ENCODE assay signal across 1 cellular context in the genomic region with DNA sequence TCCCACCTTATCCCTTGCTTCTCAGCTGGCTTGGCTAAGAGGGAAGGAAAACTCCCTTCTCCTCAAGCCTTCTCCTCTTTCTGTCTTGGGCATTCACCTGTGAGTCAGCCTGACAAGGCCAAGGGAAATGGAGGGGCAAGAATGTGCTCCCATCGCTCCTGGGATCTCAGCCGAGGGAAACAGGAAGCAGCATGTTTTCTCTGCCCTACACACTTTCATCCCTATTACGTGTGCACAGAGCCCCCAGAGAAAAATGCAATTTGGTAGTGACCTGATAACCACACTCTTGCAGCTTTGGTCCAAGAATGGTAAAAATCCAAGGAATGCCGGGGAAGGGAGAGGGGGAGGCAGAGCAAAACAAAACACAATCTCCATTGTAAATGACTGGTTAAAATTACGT.
TF ChIP-seq lines count a peak whose summit lies in the region.

No MANE protein-coding gene starts in this region.

TF ChIP-seq in HepG2, 621 proteins besides CTCF, POLR2A, EP300 and RAD21 (continued from another document and continues in another):
- TF ChIP-seq DDIT3 (CRISPR knock-in tag; IDR thresholded peaks at IDR 0.05) (no peak), SOX13 (IDR thresholded peaks at IDR 0.05) (no peak), SOX13 (CRISPR knock-in tag; conservative IDR thresholded peaks at IDR 0.05 in 1 of 2, IDR thresholded peaks at IDR 0.05 in 1 of 2) (peak in 1 of 2 experiments; percentile 72; a peak in 2 of 4 replicates), ZFP90 (CRISPR knock-in tag; IDR thresholded peaks at IDR 0.05; ENCODE audit: borderline replicate concordance) (no peak), CENPX (CRISPR knock-in tag; IDR thresholded peaks at IDR 0.05) (no peak), ZNF256 (CRISPR knock-in tag; conservative IDR thresholded peaks at IDR 0.05) (no peak), ZBED4 (CRISPR knock-in tag; IDR thresholded peaks at IDR 0.05; ENCODE audit: borderline replicate concordance) (no peak), KAT8 (CRISPR knock-in tag; IDR thresholded peaks at IDR 0.05) (no peak), SRSF9 (IDR thresholded peaks at IDR 0.05; ENCODE audit: borderline replicate concordance, insufficient read depth, low read depth, low read length, poor library complexity, severe bottlenecking) (no peak), ZNF282 (IDR thresholded peaks at IDR 0.05; ENCODE audit: partially characterized antibody) (no peak), ZNF615 (CRISPR knock-in tag; IDR thresholded peaks at IDR 0.05; ENCODE audit: borderline replicate concordance) (no peak), ZNF614 (CRISPR knock-in tag; IDR thresholded peaks at IDR 0.05; ENCODE audit: borderline replicate concordance) (no peak), ZSCAN22 (CRISPR knock-in tag; IDR thresholded peaks at IDR 0.05) (no peak), ZNF335 (CRISPR knock-in tag; IDR thresholded peaks at IDR 0.05) (no peak), SOX6 (IDR thresholded peaks at IDR 0.05) (no peak), SOX6 (CRISPR knock-in tag; IDR thresholded peaks at IDR 0.05) (peak; percentile 62; the same call in 1 of the 2 replicates), ZSCAN12 (CRISPR knock-in tag; IDR thresholded peaks at IDR 0.05) (no peak), ZEB1 (IDR thresholded peaks at IDR 0.05; ENCODE audit: insufficient replicate concordance, low read depth) (no peak), MYNN (CRISPR knock-in tag; IDR thresholded peaks at IDR 0.05; ENCODE audit: low read depth) (no peak), HES4 (CRISPR knock-in tag; IDR thresholded peaks at IDR 0.05; ENCODE audit: borderline replicate concordance) (no peak), POLR2G (IDR thresholded peaks at IDR 0.05; ENCODE audit: low read depth, low read length) (no peak), RARA (CRISPR knock-in tag; IDR thresholded peaks at IDR 0.05) (peak; percentile 14; the same call in 1 of the 2 replicates), ESRRA (CRISPR knock-in tag; IDR thresholded peaks at IDR 0.05; ENCODE audit: low read depth) (no peak), ZNF75D (CRISPR knock-in tag; IDR thresholded peaks at IDR 0.05; ENCODE audit: borderline replicate concordance) (no peak), NR1H2 (CRISPR knock-in tag; IDR thresholded peaks at IDR 0.05; ENCODE audit: borderline replicate concordance, low read depth) (no peak), ZNF337 (CRISPR knock-in tag; IDR thresholded peaks at IDR 0.05; ENCODE audit: borderline replicate concordance, low read depth) (no peak), ZNF674 (CRISPR knock-in tag; IDR thresholded peaks at IDR 0.05; ENCODE audit: low read depth) (no peak), ZNF33A (CRISPR knock-in tag; IDR thresholded peaks at IDR 0.05; ENCODE audit: borderline replicate concordance) (no peak), ZNF761 (CRISPR knock-in tag; conservative IDR thresholded peaks at IDR 0.05) (no peak), FOXA1 (IDR thresholded peaks at IDR 0.05) (no peak), FOXA1 (CRISPR knock-in tag; IDR thresholded peaks at IDR 0.05) (peak; percentile 17; the same call in 1 of the 2 replicates), PCBP2 (optimal IDR thresholded peaks at IDR 0.05; ENCODE audit: low read depth, low read length, poor library complexity, severe bottlenecking) (no peak), KDM5A (IDR thresholded peaks at IDR 0.05; ENCODE audit: borderline replicate concordance, low read length) (no peak), FOXP4 (CRISPR knock-in tag; IDR thresholded peaks at IDR 0.05) (peak; percentile 56), SP5 (CRISPR knock-in tag; IDR thresholded peaks at IDR 0.05; ENCODE audit: borderline replicate concordance, low read depth) (no peak), LCORL (IDR thresholded peaks at IDR 0.05) (no peak), LCORL (CRISPR knock-in tag; IDR thresholded peaks at IDR 0.05) (no peak), HNRNPH1 (optimal IDR thresholded peaks at IDR 0.05; ENCODE audit: low read depth, low read length) (no peak), ZNF432 (CRISPR knock-in tag; IDR thresholded peaks at IDR 0.05; ENCODE audit: borderline replicate concordance) (no peak), ELF3 (CRISPR knock-in tag; IDR thresholded peaks at IDR 0.05) (peak; percentile 35; the same call in 1 of the 2 replicates), ZKSCAN1 (IDR thresholded peaks at IDR 0.05; ENCODE audit: low read length) (no peak), ZNF296 (CRISPR knock-in tag; conservative IDR thresholded peaks at IDR 0.05) (no peak), GATAD2A (CRISPR knock-in tag; IDR thresholded peaks at IDR 0.05) (0 out of 2 replicates have a peak, but pooled peaks have one; percentile 19), ZFP36L1 (CRISPR knock-in tag; IDR thresholded peaks at IDR 0.05) (no peak), ZBTB10 (CRISPR knock-in tag; IDR thresholded peaks at IDR 0.05; ENCODE audit: borderline replicate concordance) (no peak)
- TF ChIP-seq, protein P1, sequence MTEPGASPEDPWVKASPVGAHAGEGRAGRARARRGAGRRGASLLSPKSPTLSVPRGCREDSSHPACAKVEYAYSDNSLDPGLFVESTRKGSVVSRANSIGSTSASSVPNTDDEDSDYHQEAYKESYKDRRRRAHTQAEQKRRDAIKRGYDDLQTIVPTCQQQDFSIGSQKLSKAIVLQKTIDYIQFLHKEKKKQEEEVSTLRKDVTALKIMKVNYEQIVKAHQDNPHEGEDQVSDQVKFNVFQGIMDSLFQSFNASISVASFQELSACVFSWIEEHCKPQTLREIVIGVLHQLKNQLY (CRISPR knock-in tag; IDR thresholded peaks at IDR 0.05), result no peak
- TF ChIP-seq, protein P2, sequence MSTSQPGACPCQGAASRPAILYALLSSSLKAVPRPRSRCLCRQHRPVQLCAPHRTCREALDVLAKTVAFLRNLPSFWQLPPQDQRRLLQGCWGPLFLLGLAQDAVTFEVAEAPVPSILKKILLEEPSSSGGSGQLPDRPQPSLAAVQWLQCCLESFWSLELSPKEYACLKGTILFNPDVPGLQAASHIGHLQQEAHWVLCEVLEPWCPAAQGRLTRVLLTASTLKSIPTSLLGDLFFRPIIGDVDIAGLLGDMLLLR (CRISPR knock-in tag; IDR thresholded peaks at IDR 0.05), result no peak
- TF ChIP-seq, protein P3, sequence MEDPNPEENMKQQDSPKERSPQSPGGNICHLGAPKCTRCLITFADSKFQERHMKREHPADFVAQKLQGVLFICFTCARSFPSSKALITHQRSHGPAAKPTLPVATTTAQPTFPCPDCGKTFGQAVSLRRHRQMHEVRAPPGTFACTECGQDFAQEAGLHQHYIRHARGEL (CRISPR knock-in tag; IDR thresholded peaks at IDR 0.05), result no peak
- TF ChIP-seq, protein P4, sequence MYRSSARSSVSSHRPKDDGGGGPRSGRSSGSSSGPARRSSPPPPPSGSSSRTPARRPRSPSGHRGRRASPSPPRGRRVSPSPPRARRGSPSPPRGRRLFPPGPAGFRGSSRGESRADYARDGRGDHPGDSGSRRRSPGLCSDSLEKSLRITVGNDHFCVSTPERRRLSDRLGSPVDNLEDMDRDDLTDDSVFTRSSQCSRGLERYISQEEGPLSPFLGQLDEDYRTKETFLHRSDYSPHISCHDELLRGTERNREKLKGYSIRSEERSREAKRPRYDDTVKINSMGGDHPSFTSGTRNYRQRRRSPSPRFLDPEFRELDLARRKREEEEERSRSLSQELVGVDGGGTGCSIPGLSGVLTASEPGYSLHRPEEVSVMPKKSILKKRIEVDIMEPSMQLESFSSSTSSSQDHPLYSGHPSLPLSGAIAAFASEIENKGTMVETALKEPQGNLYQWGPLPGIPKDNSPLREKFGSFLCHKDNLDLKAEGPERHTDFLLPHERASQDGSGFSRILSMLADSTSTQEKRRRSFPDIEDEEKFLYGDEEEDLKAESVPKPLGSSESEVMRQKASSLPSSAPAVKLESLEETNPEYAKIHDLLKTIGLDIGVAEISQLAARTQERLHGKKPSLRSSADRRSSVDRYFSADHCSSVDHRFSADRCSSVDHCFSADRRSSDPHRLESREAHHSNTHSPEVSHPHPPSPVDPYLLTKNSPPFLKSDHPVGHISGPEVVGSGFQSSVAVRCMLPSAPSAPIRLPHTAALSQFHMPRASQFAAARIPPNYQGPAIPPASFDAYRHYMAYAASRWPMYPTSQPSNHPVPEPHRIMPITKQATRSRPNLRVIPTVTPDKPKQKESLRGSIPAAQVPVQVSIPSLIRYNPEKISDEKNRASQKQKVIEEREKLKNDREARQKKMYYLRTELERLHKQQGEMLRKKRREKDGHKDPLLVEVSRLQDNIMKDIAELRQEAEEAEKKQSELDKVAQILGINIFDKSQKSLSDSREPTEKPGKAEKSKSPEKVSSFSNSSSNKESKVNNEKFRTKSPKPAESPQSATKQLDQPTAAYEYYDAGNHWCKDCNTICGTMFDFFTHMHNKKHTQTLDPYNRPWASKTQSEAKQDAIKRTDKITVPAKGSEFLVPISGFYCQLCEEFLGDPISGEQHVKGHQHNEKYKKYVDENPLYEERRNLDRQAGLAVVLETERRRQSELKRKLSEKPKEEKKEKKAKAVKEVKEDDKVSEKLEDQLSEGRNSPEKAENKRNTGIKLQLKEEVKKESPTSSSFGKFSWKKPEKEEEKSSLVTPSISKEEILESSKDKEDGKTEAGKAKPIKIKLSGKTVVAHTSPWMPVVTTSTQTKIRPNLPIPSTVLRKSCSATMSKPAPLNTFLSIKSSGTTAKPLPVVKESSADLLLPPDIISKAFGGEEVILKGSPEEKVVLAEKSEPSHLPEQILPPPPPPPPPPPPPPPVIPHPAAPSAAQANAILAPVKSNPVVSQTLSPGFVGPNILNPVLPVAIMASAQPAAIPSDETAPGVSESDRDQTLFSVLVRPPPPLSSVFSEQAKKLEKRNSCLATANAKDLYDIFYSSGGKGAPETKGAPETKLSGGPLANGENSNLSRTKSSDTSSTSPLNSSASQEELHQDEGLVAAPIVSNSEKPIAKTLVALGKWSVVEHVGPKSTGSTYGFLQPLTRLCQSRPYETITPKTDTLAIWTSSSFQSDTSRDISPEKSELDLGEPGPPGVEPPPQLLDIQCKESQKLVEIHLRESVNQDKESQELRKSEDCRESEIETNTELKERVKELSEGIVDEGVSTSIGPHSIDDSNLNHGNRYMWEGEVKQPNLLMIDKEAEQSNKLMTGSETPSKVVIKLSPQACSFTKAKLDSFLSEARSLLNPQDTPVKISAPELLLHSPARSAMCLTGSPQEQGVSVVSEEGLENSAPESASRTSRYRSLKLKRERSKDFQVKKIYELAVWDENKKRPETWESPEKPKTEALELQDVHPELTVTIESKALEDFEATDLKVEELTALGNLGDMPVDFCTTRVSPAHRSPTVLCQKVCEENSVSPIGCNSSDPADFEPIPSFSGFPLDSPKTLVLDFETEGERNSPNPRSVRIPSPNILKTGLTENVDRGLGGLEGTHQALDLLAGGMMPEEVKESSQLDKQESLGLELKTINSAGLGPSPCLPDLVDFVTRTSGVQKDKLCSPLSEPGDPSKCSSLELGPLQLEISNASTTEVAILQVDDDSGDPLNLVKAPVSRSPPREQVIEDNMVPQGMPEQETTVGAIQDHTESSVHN (CRISPR knock-in tag; IDR thresholded peaks at IDR 0.05), result no peak
